In the genomic region with DNA sequence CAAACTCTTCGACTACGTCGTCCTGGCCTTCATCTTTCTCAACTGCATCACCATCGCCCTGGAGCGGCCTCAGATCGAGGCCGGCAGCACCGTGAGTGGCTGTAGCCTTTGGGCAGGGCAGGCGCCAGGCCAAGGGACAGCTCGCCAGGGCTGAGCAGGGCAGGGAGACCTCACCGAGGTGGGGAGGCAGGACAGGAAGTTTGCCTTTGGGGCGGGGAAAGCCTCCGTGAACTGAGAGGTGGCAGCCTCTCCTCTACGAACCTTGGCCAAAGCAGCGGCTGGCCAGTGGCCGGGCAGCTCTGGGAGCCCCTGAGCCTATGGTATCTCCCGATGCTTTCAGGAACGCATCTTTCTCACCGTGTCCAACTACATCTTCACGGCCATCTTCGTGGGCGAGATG, we compare ENCODE assay signal across 1 cellular context.
TF ChIP-seq lines count a peak whose summit lies in the region.

No MANE protein-coding gene starts in this region.

TF ChIP-seq in IMR-90, 13 proteins besides CTCF, POLR2A, EP300 and RAD21:
- TF ChIP-seq CEBPB (IDR thresholded peaks at IDR 0.05; ENCODE audit: low read depth, low read length) (no peak), MXI1 (IDR thresholded peaks at IDR 0.05; ENCODE audit: borderline replicate concordance, low read depth, low read length) (no peak), RCOR1 (IDR thresholded peaks at IDR 0.05; ENCODE audit: insufficient replicate concordance, low read length) (no peak), SMC3 (IDR thresholded peaks at IDR 0.05; ENCODE audit: low read depth, low read length) (no peak), USF2 (IDR thresholded peaks at IDR 0.05; ENCODE audit: low read depth, low read length) (no peak), CHD1 (IDR thresholded peaks at IDR 0.05; ENCODE audit: low read depth, low read length) (no peak), MAZ (IDR thresholded peaks at IDR 0.05; ENCODE audit: borderline replicate concordance, low read depth, low read length) (no peak), BHLHE40 (IDR thresholded peaks at IDR 0.05; ENCODE audit: low read depth, low read length) (no peak), FOS (IDR thresholded peaks at IDR 0.05; ENCODE audit: low read depth, low read length) (no peak), RFX5 (IDR thresholded peaks at IDR 0.05; ENCODE audit: low read depth, low read length) (no peak), NFE2L2 (IDR thresholded peaks at IDR 0.05; ENCODE audit: low read depth, low read length) (no peak), MAFK (IDR thresholded peaks at IDR 0.05; ENCODE audit: low read depth, low read length) (no peak)
- TF ChIP-seq, protein P1, sequence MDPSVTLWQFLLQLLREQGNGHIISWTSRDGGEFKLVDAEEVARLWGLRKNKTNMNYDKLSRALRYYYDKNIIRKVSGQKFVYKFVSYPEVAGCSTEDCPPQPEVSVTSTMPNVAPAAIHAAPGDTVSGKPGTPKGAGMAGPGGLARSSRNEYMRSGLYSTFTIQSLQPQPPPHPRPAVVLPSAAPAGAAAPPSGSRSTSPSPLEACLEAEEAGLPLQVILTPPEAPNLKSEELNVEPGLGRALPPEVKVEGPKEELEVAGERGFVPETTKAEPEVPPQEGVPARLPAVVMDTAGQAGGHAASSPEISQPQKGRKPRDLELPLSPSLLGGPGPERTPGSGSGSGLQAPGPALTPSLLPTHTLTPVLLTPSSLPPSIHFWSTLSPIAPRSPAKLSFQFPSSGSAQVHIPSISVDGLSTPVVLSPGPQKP (IDR thresholded peaks at IDR 0.05; ENCODE audit: borderline replicate concordance, low read depth, low read length) = no peak
